Comparison of ENCODE assay signal across 7 cellular contexts in the genomic region with DNA sequence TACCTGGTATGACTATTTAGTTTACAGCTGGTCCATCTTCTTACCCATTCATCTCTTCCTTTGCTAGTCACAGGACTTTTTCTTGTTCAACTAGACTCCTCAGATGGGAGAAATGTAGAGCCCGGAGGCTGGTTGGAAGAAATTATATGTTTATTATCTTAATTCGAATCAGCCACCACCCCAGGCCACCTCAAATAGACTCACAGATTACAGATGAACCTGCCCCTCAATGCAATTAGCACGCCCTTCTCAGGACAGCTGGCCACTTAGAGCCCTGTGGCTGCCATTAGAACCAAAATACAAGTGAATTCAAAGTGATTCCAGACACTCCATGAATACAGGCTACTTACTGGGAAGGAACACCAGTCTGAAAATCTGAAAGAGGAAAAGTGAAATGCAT.
"Had no signal": no experiment of that assay in that cellular context is flagged by ENCODE, and none has a peak within 500 bp of the region (broad histone marks: within the 10 kb centered on the region; RNA-seq: fewer than 3 reads in every experiment).

No MANE protein-coding gene starts in this region.

- DNase-seq: H9, HCEC 1CT, IMR-90, KG1 had no signal

- H3K4me2 ChIP-seq: GM23338 had no signal

- ATAC-seq: GM23338, K562 had no signal

- H2AFZ ChIP-seq: GM23338 had no signal

- H3K27ac ChIP-seq: HL-60 had no signal

- H3K4me3 ChIP-seq: GM23338, K562 had no signal
